In genomic region chr14:91352696-91353692, GRCh38 we compare ENCODE assay signal across 14 cellular contexts.
DNase-seq lines count a peak whose midpoint lies in the region; ATAC-seq and TF ChIP-seq lines count a peak whose summit lies in the region.
"Had no signal": no experiment of that assay in that cellular context is flagged by ENCODE, and none has a peak within 500 bp of the region (broad histone marks: within the 10 kb centered on the region; RNA-seq: fewer than 3 reads in every experiment).

No MANE protein-coding gene starts in this region.

- H3K27me3 ChIP-seq in RWPE2 (ENCODE audit: insufficient read depth, poor library complexity, severe bottlenecking) (no peaks in the 10 kb centered on the region), esophagus muscularis mucosa (no peaks in the 10 kb centered on the region)
- H3K27me3 ChIP-seq: MG63, testis had no signal

- ATAC-seq in RWPE2 (ENCODE audit: low read depth) (no peak), HG02970 (IDR thresholded peaks at IDR 0.05; ENCODE audit: low FRiP score, unreplicated experiment) (no peak)

- no peak overlapping the region for H3K4me3 Mint-ChIP-seq in T-helper 1 cell treated with Interleukin-12 subunit alpha and Interleukin-12 subunit beta and Interleukin-4 antibody, amounts not matched to agents 30 μg/mL and 1 μg/mL, for 36 hours

- H3K27ac ChIP-seq in RWPE2 (ENCODE audit: poor library complexity, severe bottlenecking) (no peak overlapping the region), esophagus muscularis mucosa (replicated peaks in 1 of 4) (peak overlapping the region in 3 of 4 donors; percentile 53 to 58 (median 57))
- H3K27ac ChIP-seq: testis had no signal

- no peak for TF ChIP-seq EP300 in esophagus muscularis mucosa (IDR thresholded peaks at IDR 0.05)

- H3K4me1 ChIP-seq in RWPE2 (ENCODE audit: insufficient read depth, poor library complexity, severe bottlenecking) (peaks cover 5% of the 10 kb centered on the region), esophagus muscularis mucosa (peaks cover 18 to 32% (median 30%) of the 10 kb centered on the region in 4 donors)

- WGBS in esophagus muscularis mucosa, result 73% methylated on average over 16 of the region's 17 CpGs

- intact Hi-C loops in esophagus muscularis mucosa (cut with DNase I), result no loop called here

- in situ Hi-C loops in GM13976 (cut with MboI; ENCODE audit: low sequenced_read_pairs, unreplicated experiment), result loop anchor here (10.0 kb wide), 1 partner anchor 52 kb away; no protein-coding TSS in a partner anchor

- no peaks in the 10 kb centered on the region for H3K9me3 Mint-ChIP-seq in T-helper 1 cell treated with Interleukin-12 subunit alpha and Interleukin-12 subunit beta and Interleukin-4 antibody, amounts not matched to agents 30 μg/mL and 1 μg/mL, for 36 hours

- DNase-seq in T-helper 1 cell, result no peak
- peak; percentile 49 for DNase-seq in RWPE2 (ENCODE audit: low spot score)
- DNase-seq in esophagus muscularis mucosa (ENCODE audit: extremely low spot score), result no peak
- DNase-seq in renal cortical epithelial cell (ENCODE audit: low read depth), result peak; percentile 27
- no peak for DNase-seq in GM13976 (ENCODE audit: low spot score)
- DNase-seq in LoVo (ENCODE audit: low spot score), result no peak
- DNase-seq: activated CD4-positive, alpha-beta T cell treated with anti-CD3 and anti-CD28 coated beads for 4 hours; DMS153; MG63; NCI-H446; SHP77 treated with DMSO at 0.1 percent for 48 hours had no signal

- H3K4me3 ChIP-seq in RWPE2 (ENCODE audit: severe bottlenecking) (no peak overlapping the region), esophagus muscularis mucosa (peak overlapping the region in 1 of 4 donors; percentile 9)
- H3K4me3 ChIP-seq: MG63, testis had no signal

- H3K36me3 Mint-ChIP-seq in T-helper 1 cell treated with Interleukin-12 subunit alpha and Interleukin-12 subunit beta and Interleukin-4 antibody, amounts not matched to agents 30 μg/mL and 1 μg/mL, for 36 hours (ENCODE audit: low read depth), result peaks cover 26% of the 10 kb centered on the region

- no peaks in the 10 kb centered on the region for H3K27me3 Mint-ChIP-seq in T-helper 1 cell treated with Interleukin-12 subunit alpha and Interleukin-12 subunit beta and Interleukin-4 antibody, amounts not matched to agents 30 μg/mL and 1 μg/mL, for 36 hours (ENCODE audit: low read depth)

- no peaks in the 10 kb centered on the region for H3K9me3 ChIP-seq in RWPE2 (ENCODE audit: severe bottlenecking)
- H3K9me3 ChIP-seq in esophagus muscularis mucosa, result no peaks in the 10 kb centered on the region
- H3K9me3 ChIP-seq: MG63, testis had no signal

- TF ChIP-seq POLR2A in esophagus muscularis mucosa (IDR thresholded peaks at IDR 0.05; ENCODE audit: low read depth), result no peak

- H3K27ac Mint-ChIP-seq in T-helper 1 cell treated with Interleukin-12 subunit alpha and Interleukin-12 subunit beta and Interleukin-4 antibody, amounts not matched to agents 30 μg/mL and 1 μg/mL, for 36 hours, result peak overlapping the region; percentile 100

- peaks cover 91% of the 10 kb centered on the region for H3K4me1 Mint-ChIP-seq in T-helper 1 cell treated with Interleukin-12 subunit alpha and Interleukin-12 subunit beta and Interleukin-4 antibody, amounts not matched to agents 30 μg/mL and 1 μg/mL, for 36 hours (ENCODE audit: low read depth)

- no peaks in the 10 kb centered on the region for H3K36me3 ChIP-seq in RWPE2 (ENCODE audit: low read depth)
- no peaks in the 10 kb centered on the region for H3K36me3 ChIP-seq in esophagus muscularis mucosa
- H3K36me3 ChIP-seq: MG63 had no signal

- TF ChIP-seq CTCF in RWPE2 (IDR thresholded peaks at IDR 0.05; ENCODE audit: poor library complexity, severe bottlenecking), result no peak
- TF ChIP-seq CTCF in esophagus muscularis mucosa (IDR thresholded peaks at IDR 0.05), result no peak
- TF ChIP-seq CTCF in GM13976 (IDR thresholded peaks at IDR 0.05; ENCODE audit: borderline replicate concordance, control extremely low read depth, extremely low read depth, insufficient read depth, missing control alignments), result no peak

Comparison
In these comparisons a context has a peak if more than half of its experiments do, and no peak if none do; other contexts are left out.
1. DNase-seq: peak in RWPE2 (single experiment) and renal cortical epithelial cell (single experiment); none in T-helper 1 cell (0 of 5), esophagus muscularis mucosa (single experiment), GM13976 (single experiment) and LoVo (single experiment).